In genomic region chr13:24693862-24694471, GRCh38 we compare ENCODE assay signal across 8 cellular contexts. TPM values are rescaled to one million over a fixed set of nuclear protein-coding genes. Genes with fewer than 3 reads are reported as not detected.
DNase-seq lines count a peak whose midpoint lies in the region; ATAC-seq and TF ChIP-seq lines count a peak whose summit lies in the region.

No MANE protein-coding gene starts in this region.

- H3K27me3 ChIP-seq in liver (ENCODE audit: control insufficient read depth in 4 of 4, insufficient read depth in 4 of 4, low read length in 3 of 4) (peaks cover 0 to under 1% (median 0%) of the 10 kb centered on the region in 4 donors), upper lobe of right lung (no peaks in the 10 kb centered on the region)

- H3K4me1 ChIP-seq in liver (ENCODE audit: control insufficient read depth in 4 of 4, insufficient read depth in 4 of 4, low read length in 3 of 4) (no peaks in the 10 kb centered on the region), upper lobe of right lung (no peaks in the 10 kb centered on the region)

- no peak overlapping the region for H3K4me3 ChIP-seq in choroid plexus epithelial cell (ENCODE audit: low read depth, low read length)
- H3K4me3 ChIP-seq in liver (ENCODE audit: low read depth in 1 of 3, low read length in 3 of 3) = no peak overlapping the region
- no peak overlapping the region for H3K4me3 ChIP-seq in upper lobe of right lung

- no peak overlapping the region for H3K9ac ChIP-seq in liver (ENCODE audit: low read depth in 1 of 2, low read length in 2 of 2)

- TF ChIP-seq CTCF in choroid plexus epithelial cell (conservative IDR thresholded peaks at IDR 0.05; ENCODE audit: low read depth, low read length) = peak; percentile 77
- peak; percentile 60 for TF ChIP-seq CTCF in liver (IDR thresholded peaks at IDR 0.05; ENCODE audit: low read depth, low read length, missing input control)
- TF ChIP-seq CTCF in upper lobe of right lung (IDR thresholded peaks at IDR 0.05) = peak; percentile 66

- no peaks in the 10 kb centered on the region for H3K9me3 ChIP-seq in liver (ENCODE audit: control insufficient read depth in 4 of 4, low read length in 3 of 4)
- H3K9me3 ChIP-seq in upper lobe of right lung = no peaks in the 10 kb centered on the region

- H3K36me3 ChIP-seq in liver (ENCODE audit: control insufficient read depth in 4 of 4, insufficient read depth in 3 of 4, low read depth in 1 of 4, low read length in 3 of 4) = no peaks in the 10 kb centered on the region
- H3K36me3 ChIP-seq in upper lobe of right lung = no peaks in the 10 kb centered on the region

- ATAC-seq in GM21825 (IDR thresholded peaks at IDR 0.05; ENCODE audit: unreplicated experiment) (peak; percentile 70), upper lobe of right lung (peak; percentile 86), HG03025 (IDR thresholded peaks at IDR 0.05; ENCODE audit: low FRiP score, unreplicated experiment) (no peak)

- DNase-seq in DMS153 (lab: John Stamatoyannopoulos, UW) (peak; percentile 43), NCI-H1436 treated with DMSO at 0.1 percent for 48 hours (lab: John Stamatoyannopoulos, UW) (peak; percentile 13), SW 1271 (lab: John Stamatoyannopoulos, UW) (peak; percentile 1 to 41), choroid plexus epithelial cell (ENCODE audit: low read depth) (peak; percentile 75), upper lobe of right lung (peak; percentile 56)

- H3K27ac ChIP-seq in liver (ENCODE audit: low read depth in 1 of 2, low read length in 2 of 2) = no peak overlapping the region
- no peak overlapping the region for H3K27ac ChIP-seq in upper lobe of right lung

- 26% methylated on average over 17 of the region's 17 CpGs for WGBS in liver

- peak; percentile 69 to 80 for TF ChIP-seq RAD21 in liver (IDR thresholded peaks at IDR 0.05)

- intact Hi-C loops in upper lobe of right lung (cut with DNase I) = no loop called here

TF ChIP-seq in liver, 16 proteins besides CTCF, POLR2A, EP300 and RAD21:
- TF ChIP-seq FOXA2 (IDR thresholded peaks at IDR 0.05) (peak; percentile 67), ZBTB33 (IDR thresholded peaks at IDR 0.05) (no peak)

RNA-seq across cellular contexts. Expression of gene ATP12A, which starts 13.8 kb away (rescaled TPM):
- under 1 TPM in 1 of 2 donors, not detected in 1; under 0.01 TPM for total RNA-seq in liver
- polyA plus RNA-seq in liver = not detected
- not detected for total RNA-seq in upper lobe of right lung

Comparison
In these comparisons a context has a peak if more than half of its experiments do, and no peak if none do; other contexts are left out.
1. DNase-seq: peak in every context shown above with its lines; median percentile 75 in choroid plexus epithelial cell; 56 in upper lobe of right lung; 43 in DMS153; 21 in SW 1271; 13 in NCI-H1436 treated with DMSO at 0.1 percent for 48 hours.